Comparison of ENCODE assay signal across 1 cellular context in genomic region chr10:70752571-70752970, GRCh38.
TF ChIP-seq lines count a peak whose summit lies in the region.

No MANE protein-coding gene starts in this region.

TF ChIP-seq in SK-N-SH treated with all-trans-retinoic acid at 6 μM for 48 hours, 23 proteins besides CTCF, POLR2A, EP300 and RAD21 (continued from another document):
- no peak for TF ChIP-seq TSHZ2 (CRISPR knock-in tag; IDR thresholded peaks at IDR 0.05)
- no peak for TF ChIP-seq ZNF565 (CRISPR knock-in tag; conservative IDR thresholded peaks at IDR 0.05; ENCODE audit: low read depth)
- no peak for TF ChIP-seq ZC3H10 (CRISPR knock-in tag; IDR thresholded peaks at IDR 0.05)
- TF ChIP-seq BACH2 (CRISPR knock-in tag; IDR thresholded peaks at IDR 0.05; ENCODE audit: borderline replicate concordance) = no peak
- no peak for TF ChIP-seq PPARA (CRISPR knock-in tag; IDR thresholded peaks at IDR 0.05; ENCODE audit: borderline replicate concordance)
- TF ChIP-seq ISL1 (CRISPR knock-in tag; IDR thresholded peaks at IDR 0.05) = no peak
- TF ChIP-seq TOX (CRISPR knock-in tag; IDR thresholded peaks at IDR 0.05; ENCODE audit: borderline replicate concordance) = no peak
